In the genomic region with DNA sequence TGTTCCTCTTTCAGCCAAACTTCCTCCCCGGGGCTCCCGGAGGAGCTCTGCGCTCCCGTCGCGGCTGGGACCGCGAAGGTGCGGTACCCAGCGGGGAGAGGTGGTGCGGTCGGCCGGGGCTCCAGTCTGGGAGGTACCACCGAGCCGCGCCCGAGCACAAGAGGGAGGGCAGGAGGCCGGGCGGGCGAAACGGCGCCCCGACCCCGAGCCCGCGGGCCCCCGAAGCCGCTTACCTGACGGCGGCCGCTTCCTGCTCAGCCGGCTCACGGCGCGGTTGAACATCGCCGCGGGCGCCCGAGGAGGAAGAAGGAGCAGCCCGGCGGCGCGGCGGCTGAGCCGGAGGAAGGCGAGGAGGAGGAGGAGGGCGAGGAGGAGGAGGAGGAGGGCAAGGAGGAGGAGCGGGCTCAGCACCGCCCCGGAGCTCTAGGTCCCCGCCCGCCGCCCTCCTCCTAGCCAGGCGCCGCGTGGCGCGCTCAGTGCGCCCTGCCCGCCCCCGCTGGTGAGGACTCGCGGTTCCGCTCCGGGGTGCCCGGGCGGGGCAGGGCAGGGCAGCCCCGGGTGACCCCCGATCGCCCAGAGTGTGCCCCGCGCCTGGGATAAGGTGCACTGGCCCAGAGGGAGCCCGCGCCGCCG, we compare ENCODE assay signal across 8 cellular contexts. TPM values are rescaled to one million over a fixed set of nuclear protein-coding genes. Genes with fewer than 3 reads are reported as not detected.
DNase-seq lines count a peak whose midpoint lies in the region; ATAC-seq, FAIRE-seq and TF ChIP-seq lines count a peak whose summit lies in the region.

A gene with protein sequence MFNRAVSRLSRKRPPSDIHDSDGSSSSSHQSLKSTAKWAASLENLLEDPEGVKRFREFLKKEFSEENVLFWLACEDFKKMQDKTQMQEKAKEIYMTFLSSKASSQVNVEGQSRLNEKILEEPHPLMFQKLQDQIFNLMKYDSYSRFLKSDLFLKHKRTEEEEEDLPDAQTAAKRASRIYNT (minus strand): TSS at position 363 of the 633 bp plus-strand sequence. CDS start 81 bp downstream, at position 282.

- peak within 1 kb of the TSS; percentile 88 for H3K4me2 ChIP-seq in osteoblast (ENCODE audit: insufficient read depth, low read length)

- peaks cover 28% of the 10 kb centered on the region for H3K36me3 Mint-ChIP-seq in activated T-helper 17 cell treated with anti-CD3 and anti-CD28 coated beads, Interleukin-2, amount 50 U/mL, for 72 hours (ENCODE audit: low read depth)

- no peaks in the 10 kb centered on the region for H3K9me3 ChIP-seq in osteoblast (ENCODE audit: low read depth, low read length)
- H3K9me3 ChIP-seq in testis, result no peaks in the 10 kb centered on the region

- intact Hi-C loops in testis (cut with DNase I; ENCODE audit: low total_unique reads), result no loop called here

- H3K4me1 Mint-ChIP-seq in activated T-helper 17 cell treated with anti-CD3 and anti-CD28 coated beads, Interleukin-2, amount 50 U/mL, for 72 hours, result peaks cover 44% of the 10 kb centered on the region

- TF ChIP-seq CTCF in AG10803 (conservative IDR thresholded peaks at IDR 0.05; ENCODE audit: low read length), result no peak
- TF ChIP-seq CTCF in osteoblast (IDR thresholded peaks at IDR 0.05; ENCODE audit: extremely low read depth, low read depth, low read length), result no peak
- no peak for TF ChIP-seq CTCF in testis (IDR thresholded peaks at IDR 0.05)

- ATAC-seq in GM19035 (IDR thresholded peaks at IDR 0.05; ENCODE audit: unreplicated experiment) (peak; percentile 68), HG03196 (IDR thresholded peaks at IDR 0.05; ENCODE audit: unreplicated experiment) (peak; percentile 60)
- ATAC-seq in activated T-helper 17 cell treated with anti-CD3 and anti-CD28 coated beads, Interleukin-2, amount 50 U/mL, for 72 hours (replicated peaks), result peak; percentile 84

- H3K27me3 ChIP-seq in osteoblast (ENCODE audit: insufficient read depth, low read length), result no peaks in the 10 kb centered on the region
- H3K27me3 ChIP-seq in testis, result no peaks in the 10 kb centered on the region

- no peak for TF ChIP-seq POLR2A in testis (IDR thresholded peaks at IDR 0.05)

- H2AFZ ChIP-seq in osteoblast (ENCODE audit: low read length), result peak within 1 kb of the TSS; percentile 74

- H3K27ac ChIP-seq in osteoblast (ENCODE audit: low read depth, low read length) (no peak within 1 kb of the TSS), testis (peak within 1 kb of the TSS; percentile 6 to 53)

- no peaks in the 10 kb centered on the region for H3K27me3 Mint-ChIP-seq in activated T-helper 17 cell treated with anti-CD3 and anti-CD28 coated beads, Interleukin-2, amount 50 U/mL, for 72 hours

- H3K4me3 Mint-ChIP-seq in activated T-helper 17 cell treated with anti-CD3 and anti-CD28 coated beads, Interleukin-2, amount 50 U/mL, for 72 hours, result peak within 1 kb of the TSS; percentile 92

- peak; percentile 83 for DNase-seq in AG10803 (ENCODE audit: low read depth)
- peak; percentile 64 for DNase-seq in RCC 7860 (ENCODE audit: low spot score)
- DNase-seq in frontal cortex (ENCODE audit: low spot score in 2 of 2), result peak; percentile 61 to 67
- DNase-seq in osteoblast (ENCODE audit: insufficient read length, low spot score, missing footprints), result peak; percentile 97
- peak; percentile 79 for DNase-seq in testis

- H3K9me3 Mint-ChIP-seq in activated T-helper 17 cell treated with anti-CD3 and anti-CD28 coated beads, Interleukin-2, amount 50 U/mL, for 72 hours, result no peaks in the 10 kb centered on the region

- H3K4me1 ChIP-seq in osteoblast (ENCODE audit: insufficient read depth, low read length) (peaks cover 25% of the 10 kb centered on the region), testis (peaks cover 8% of the 10 kb centered on the region)

- peaks cover 45% of the 10 kb centered on the region for H3K79me2 ChIP-seq in osteoblast (ENCODE audit: insufficient read depth, low read length)

- peak within 1 kb of the TSS; percentile 77 for H3K4me3 ChIP-seq in AG10803 (ENCODE audit: low read length)
- H3K4me3 ChIP-seq in osteoblast (ENCODE audit: insufficient read depth, low read length), result peak within 1 kb of the TSS; percentile 84
- H3K4me3 ChIP-seq in testis, result peak within 1 kb of the TSS; percentile 58 to 69

- H3K36me3 ChIP-seq in osteoblast (ENCODE audit: insufficient read depth, low read length), result no peaks in the 10 kb centered on the region
- H3K36me3 ChIP-seq in testis (ENCODE audit: low read depth, missing control alignments), result no peaks in the 10 kb centered on the region

- H4K20me1 ChIP-seq in osteoblast (ENCODE audit: insufficient read depth, low read length), result peaks cover 26% of the 10 kb centered on the region

- WGBS in testis, 2 donors, result 0 to 1% methylated on average over 2 to 72 of the region's 77 CpGs

- FAIRE-seq in RCC 7860 (lab: Jason Lieb, UNC) (no peak), frontal cortex (lab: Jason Lieb, UNC) (no peak)

- peak within 1 kb of the TSS; percentile 89 for H3K27ac Mint-ChIP-seq in activated T-helper 17 cell treated with anti-CD3 and anti-CD28 coated beads, Interleukin-2, amount 50 U/mL, for 72 hours

RNA-seq across cellular contexts. Expression of the gene that starts here (rescaled TPM):
- 10 to 100 TPM; 85.2 to 87.7 TPM for total RNA-seq in activated T-helper 17 cell treated with anti-CD3 and anti-CD28 coated beads, Interleukin-2, amount 50 U/mL, for 72 hours
- 8.2 TPM for total RNA-seq in frontal cortex
- total RNA-seq in osteoblast, result 24.5 and 29.3 TPM in 2 replicates
- 1 to 10 TPM; 3.6 to 7.1 TPM for total RNA-seq in testis
- polyA plus RNA-seq in testis (ENCODE audit: insufficient read depth, low read depth, low replicate concordance), result 13.7 TPM
